Comparison of ENCODE assay signal across 13 cellular contexts in the genomic region with DNA sequence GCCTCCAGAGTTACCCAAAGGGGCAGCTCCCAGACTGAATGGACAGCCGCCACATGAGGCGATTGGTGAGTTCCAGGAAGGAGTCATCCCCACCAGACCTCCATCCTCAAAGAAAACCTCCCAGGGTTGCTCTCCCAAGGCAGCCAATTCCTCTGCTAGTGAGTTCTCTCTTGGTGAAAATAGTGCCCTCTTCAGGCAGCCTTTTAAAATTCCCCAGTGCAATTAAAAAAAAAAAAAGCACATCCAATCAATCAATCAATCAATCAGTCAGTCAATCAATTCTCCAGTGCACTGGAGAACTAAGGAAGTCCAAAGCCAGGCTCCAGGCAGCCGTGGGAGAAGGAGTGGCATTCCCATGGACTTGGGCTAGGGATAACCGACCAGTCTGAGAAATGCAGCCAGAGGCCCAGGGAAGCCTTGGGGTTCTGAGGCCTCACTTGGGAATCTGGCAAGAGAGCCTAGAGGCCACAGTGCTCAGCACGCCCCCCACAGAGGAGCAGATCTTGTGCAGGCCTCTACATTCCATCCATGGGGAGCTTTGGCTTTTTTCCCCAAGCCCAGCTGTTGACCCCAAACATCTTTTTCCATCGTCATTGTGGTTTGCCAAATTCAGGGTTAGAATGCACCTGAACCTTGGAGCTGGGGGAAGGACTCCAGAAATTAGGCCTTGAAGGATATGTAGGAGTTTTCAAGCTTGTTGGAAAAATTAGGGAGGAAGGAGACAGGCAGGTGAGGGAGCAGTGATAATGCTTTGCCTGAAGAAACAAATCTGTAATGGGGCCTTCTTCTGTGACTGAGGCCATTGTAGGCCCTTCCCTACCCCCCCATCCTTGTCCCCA. TPM values are rescaled to one million over a fixed set of nuclear protein-coding genes. Genes with fewer than 3 reads are reported as not detected.
DNase-seq lines count a peak whose midpoint lies in the region; ATAC-seq, FAIRE-seq and TF ChIP-seq lines count a peak whose summit lies in the region.
"Had no signal": no experiment of that assay in that cellular context is flagged by ENCODE, and none has a peak within 500 bp of the region (broad histone marks: within the 10 kb centered on the region; RNA-seq: fewer than 3 reads in every experiment).

No MANE protein-coding gene starts in this region.

- no peaks in the 10 kb centered on the region for H3K27me3 ChIP-seq in lower lobe of right lung (ENCODE audit: low read depth)

- intact Hi-C loops in lower lobe of right lung (cut with DNase I), result no loop called here

- peak overlapping the region; percentile 24 for H3K27ac ChIP-seq in lower lobe of right lung

- no peaks in the 10 kb centered on the region for H3K36me3 ChIP-seq in lower lobe of right lung

- DNase-seq in D721Med (ENCODE audit: insufficient read length, low spot score) (no peak), KBM-7 (peak; percentile 58), amniotic epithelial cell (ENCODE audit: low read depth) (peak; percentile 41), lower lobe of right lung (no peak), DMS153 treated with DMSO at 0.1 percent for 48 hours (lab: John Stamatoyannopoulos, UW; ENCODE audit: unreplicated experiment) (no peak)
- DNase-seq: activated CD4-positive, CD25-positive, alpha-beta regulatory T cell; foreskin melanocyte; KG1; stimulated activated naive CD4-positive, alpha-beta T cell had no signal

- TF ChIP-seq CTCF in D721Med (IDR thresholded peaks at IDR 0.05; ENCODE audit: insufficient read depth, missing control alignments), result peak; percentile 23
- peak; percentile 23 for TF ChIP-seq CTCF in lower lobe of right lung (IDR thresholded peaks at IDR 0.05)

- FAIRE-seq in D721Med (lab: Jason Lieb, UNC), result no peak

- ATAC-seq in lower lobe of right lung, result no peak
- no peak for ATAC-seq in GM21515 (IDR thresholded peaks at IDR 0.05; ENCODE audit: unreplicated experiment)
- no peak for ATAC-seq in GM18867 (IDR thresholded peaks at IDR 0.05; ENCODE audit: unreplicated experiment)
- ATAC-seq in GM18519 (IDR thresholded peaks at IDR 0.05; ENCODE audit: low FRiP score, unreplicated experiment), result no peak
- ATAC-seq: activated naive CD4-positive, alpha-beta T cell treated with anti-CD3 and anti-CD28 coated beads, Interleukin-2, amount 50 U/mL, for 72 hours had no signal

- no peak overlapping the region for H3K4me3 ChIP-seq in lower lobe of right lung

- no peaks in the 10 kb centered on the region for H3K9me3 ChIP-seq in lower lobe of right lung

- peaks cover 35% of the 10 kb centered on the region for H3K4me1 ChIP-seq in lower lobe of right lung

- in situ Hi-C loops in KBM-7 (cut with MboI; ENCODE audit: low pct_unique_long_range_greater_than_20kb, low sequenced_read_pairs), result no loop called here

RNA-seq across cellular contexts. Expression of a gene that starts 4.8 kb away (rescaled TPM):
- 30.6 TPM for total RNA-seq in lower lobe of right lung

Comparison
In these comparisons a context has a peak if more than half of its experiments do, and no peak if none do; other contexts are left out.
1. DNase-seq: peak in KBM-7 (single experiment) and amniotic epithelial cell (single experiment); none in D721Med (single experiment), lower lobe of right lung (single experiment) and DMS153 treated with DMSO at 0.1 percent for 48 hours (single experiment).